Comparison of ENCODE assay signal across 12 cellular contexts in the genomic region with DNA sequence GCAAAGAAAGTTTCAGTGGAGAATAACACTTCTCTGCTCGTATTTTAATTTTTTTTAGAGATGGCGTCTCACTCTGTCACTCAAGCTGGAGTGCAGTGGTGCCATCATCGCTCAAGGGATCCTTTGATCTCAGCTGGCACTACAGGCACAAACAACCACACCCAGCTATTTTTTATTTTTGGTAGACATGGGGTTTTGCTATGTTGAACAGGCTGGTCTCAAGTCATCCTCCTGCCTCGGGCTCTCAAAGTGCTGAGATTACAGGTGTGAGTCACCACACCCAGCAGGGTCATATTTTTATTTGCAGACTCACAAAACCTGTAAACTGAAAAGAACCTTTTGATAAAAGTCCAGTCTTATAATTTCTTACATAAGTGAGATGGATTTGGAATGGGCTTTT. TPM values are rescaled to one million over a fixed set of nuclear protein-coding genes. Genes with fewer than 3 reads are reported as not detected.
DNase-seq lines count a peak whose midpoint lies in the region; ATAC-seq and TF ChIP-seq lines count a peak whose summit lies in the region.
"Had no signal": no experiment of that assay in that cellular context is flagged by ENCODE, and none has a peak within 500 bp of the region (broad histone marks: within the 10 kb centered on the region; RNA-seq: fewer than 3 reads in every experiment).

No MANE protein-coding gene starts in this region.

- H3K27me3 Mint-ChIP-seq in IgD-negative memory B cell (no peaks in the 10 kb centered on the region), nephron (ENCODE audit: low read depth) (no peaks in the 10 kb centered on the region)
- H3K27me3 Mint-ChIP-seq in T-helper 1 cell treated with Interleukin-12 subunit alpha and Interleukin-12 subunit beta and Interleukin-4 antibody, amounts not matched to agents 30 μg/mL and 1 μg/mL, for 36 hours (ENCODE audit: low read depth) = peaks cover 15% of the 10 kb centered on the region
- H3K27me3 Mint-ChIP-seq in activated naive CD8-positive, alpha-beta T cell treated with anti-CD3 and anti-CD28 coated beads for 36 hours = no peaks in the 10 kb centered on the region

- H3K36me3 Mint-ChIP-seq in IgD-negative memory B cell = peaks cover 1% of the 10 kb centered on the region
- H3K36me3 Mint-ChIP-seq in T-helper 1 cell treated with Interleukin-12 subunit alpha and Interleukin-12 subunit beta and Interleukin-4 antibody, amounts not matched to agents 30 μg/mL and 1 μg/mL, for 36 hours (ENCODE audit: low read depth) = peaks cover 18% of the 10 kb centered on the region
- H3K36me3 Mint-ChIP-seq in activated naive CD8-positive, alpha-beta T cell treated with anti-CD3 and anti-CD28 coated beads for 36 hours = peaks cover 19% of the 10 kb centered on the region
- no peaks in the 10 kb centered on the region for H3K36me3 Mint-ChIP-seq in nephron (ENCODE audit: low read depth)

- H3K9me3 Mint-ChIP-seq in IgD-negative memory B cell (no peaks in the 10 kb centered on the region), nephron (no peaks in the 10 kb centered on the region)
- no peaks in the 10 kb centered on the region for H3K9me3 Mint-ChIP-seq in T-helper 1 cell treated with Interleukin-12 subunit alpha and Interleukin-12 subunit beta and Interleukin-4 antibody, amounts not matched to agents 30 μg/mL and 1 μg/mL, for 36 hours
- H3K9me3 Mint-ChIP-seq in activated naive CD8-positive, alpha-beta T cell treated with anti-CD3 and anti-CD28 coated beads for 36 hours = no peaks in the 10 kb centered on the region

- no peak for ATAC-seq in GM19452 (IDR thresholded peaks at IDR 0.05; ENCODE audit: unreplicated experiment)
- ATAC-seq: heart right ventricle had no signal

- peak; percentile 6 for DNase-seq in activated naive CD8-positive, alpha-beta T cell treated with anti-CD3 and anti-CD28 coated beads for 36 hours
- DNase-seq in AG08396 (ENCODE audit: low spot score) (no peak), NCI-H2081 treated with DMSO at 0.1 percent for 48 hours (lab: John Stamatoyannopoulos, UW) (no peak)
- DNase-seq: cortex of kidney, DMS79 treated with DMSO at 0.1 percent for 48 hours, heart right ventricle, NCI-H2029, sigmoid colon had no signal

- no peak for TF ChIP-seq CTCF in nephron (IDR thresholded peaks at IDR 0.05; ENCODE audit: unreplicated experiment in 3 of 3)

- H3K27ac Mint-ChIP-seq in IgD-negative memory B cell (peak overlapping the region in 1 of 3 donors; percentile 76), nephron (no peak overlapping the region)
- H3K27ac Mint-ChIP-seq in T-helper 1 cell treated with Interleukin-12 subunit alpha and Interleukin-12 subunit beta and Interleukin-4 antibody, amounts not matched to agents 30 μg/mL and 1 μg/mL, for 36 hours = peak overlapping the region; percentile 80
- H3K27ac Mint-ChIP-seq in activated naive CD8-positive, alpha-beta T cell treated with anti-CD3 and anti-CD28 coated beads for 36 hours = peak overlapping the region; percentile 27

- H3K4me1 Mint-ChIP-seq in IgD-negative memory B cell (peaks cover 26 to 48% (median 48%) of the 10 kb centered on the region in 3 donors), nephron (peaks cover 40% of the 10 kb centered on the region)
- H3K4me1 Mint-ChIP-seq in T-helper 1 cell treated with Interleukin-12 subunit alpha and Interleukin-12 subunit beta and Interleukin-4 antibody, amounts not matched to agents 30 μg/mL and 1 μg/mL, for 36 hours (ENCODE audit: low read depth) = peaks cover 54% of the 10 kb centered on the region
- peaks cover 56% of the 10 kb centered on the region for H3K4me1 Mint-ChIP-seq in activated naive CD8-positive, alpha-beta T cell treated with anti-CD3 and anti-CD28 coated beads for 36 hours

- H3K4me3 Mint-ChIP-seq in IgD-negative memory B cell (peak overlapping the region; percentile 49 to 83 (median 60)), nephron (peak overlapping the region; percentile 63 to 80 (median 79))
- peak overlapping the region; percentile 63 for H3K4me3 Mint-ChIP-seq in T-helper 1 cell treated with Interleukin-12 subunit alpha and Interleukin-12 subunit beta and Interleukin-4 antibody, amounts not matched to agents 30 μg/mL and 1 μg/mL, for 36 hours
- peak overlapping the region; percentile 46 for H3K4me3 Mint-ChIP-seq in activated naive CD8-positive, alpha-beta T cell treated with anti-CD3 and anti-CD28 coated beads for 36 hours

RNA-seq across cellular contexts. Expression of a gene that starts 2.6 kb away (rescaled TPM):
- 33.0 TPM for polyA plus RNA-seq in IgD-negative memory B cell
- total RNA-seq in activated naive CD8-positive, alpha-beta T cell treated with anti-CD3 and anti-CD28 coated beads for 36 hours = 10 to 100 TPM; 21.2 to 24.6 TPM

RNA-seq across cellular contexts. Expression of a gene that starts 2.8 kb away (rescaled TPM):
- polyA plus RNA-seq in IgD-negative memory B cell = 40.0 TPM
- 10 to 100 TPM; 22.4 to 23.2 TPM for total RNA-seq in activated naive CD8-positive, alpha-beta T cell treated with anti-CD3 and anti-CD28 coated beads for 36 hours

Comparison
In these comparisons a context has a peak if more than half of its experiments do, and no peak if none do; other contexts are left out.
1. H3K27ac Mint-ChIP-seq: peak in T-helper 1 cell treated with Interleukin-12 subunit alpha and Interleukin-12 subunit beta and Interleukin-4 antibody, amounts not matched to agents 30 μg/mL and 1 μg/mL, for 36 hours (single experiment) and activated naive CD8-positive, alpha-beta T cell treated with anti-CD3 and anti-CD28 coated beads for 36 hours (single experiment); none in nephron (0 of 3).
2. Peak in every context shown above with its lines, with median percentiles within 50 percentile points of each other: H3K4me3 Mint-ChIP-seq.